Comparison of ENCODE assay signal across 1 cellular context in the genomic region with DNA sequence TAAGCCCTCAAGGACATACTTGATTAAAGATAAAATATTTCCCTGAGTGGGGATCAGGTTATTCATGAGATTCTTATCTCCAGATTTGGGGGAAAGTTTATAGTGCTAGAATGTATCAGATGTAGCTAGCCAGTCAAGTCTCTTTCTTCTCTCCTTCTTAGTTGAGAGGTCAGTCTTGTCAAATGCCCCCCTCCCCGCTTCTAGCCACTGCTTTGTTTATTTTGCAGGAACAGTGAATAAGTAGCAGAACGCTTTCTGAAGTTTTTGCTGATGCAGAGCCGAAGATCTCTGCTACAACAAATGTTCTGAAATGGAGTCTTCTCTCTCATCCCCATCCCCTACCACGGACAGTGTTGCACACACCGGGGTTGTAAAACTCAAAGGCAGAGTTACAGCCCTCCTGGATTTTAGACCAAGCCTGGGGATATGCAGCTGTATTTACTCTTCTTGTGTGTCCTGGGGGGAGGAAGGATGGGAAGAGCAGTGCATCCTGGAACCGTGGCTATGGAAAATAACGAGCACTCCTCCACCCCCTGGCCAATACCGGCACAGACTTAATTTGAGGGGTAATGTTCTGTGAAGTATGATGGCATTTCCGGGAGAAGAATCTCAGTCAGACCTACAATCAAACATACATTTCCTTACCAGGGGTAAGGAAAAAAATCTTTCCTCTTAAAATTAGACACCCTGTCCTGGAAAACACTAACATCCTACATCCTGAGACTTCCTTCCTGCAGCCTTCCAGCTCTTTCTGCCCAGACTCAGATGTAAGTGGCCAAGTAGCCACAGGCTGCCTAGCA.
TF ChIP-seq lines count a peak whose summit lies in the region.

No MANE protein-coding gene starts in this region.

TF ChIP-seq in GM12878, 131 proteins besides CTCF, POLR2A, EP300 and RAD21:
- TF ChIP-seq, protein P1, sequence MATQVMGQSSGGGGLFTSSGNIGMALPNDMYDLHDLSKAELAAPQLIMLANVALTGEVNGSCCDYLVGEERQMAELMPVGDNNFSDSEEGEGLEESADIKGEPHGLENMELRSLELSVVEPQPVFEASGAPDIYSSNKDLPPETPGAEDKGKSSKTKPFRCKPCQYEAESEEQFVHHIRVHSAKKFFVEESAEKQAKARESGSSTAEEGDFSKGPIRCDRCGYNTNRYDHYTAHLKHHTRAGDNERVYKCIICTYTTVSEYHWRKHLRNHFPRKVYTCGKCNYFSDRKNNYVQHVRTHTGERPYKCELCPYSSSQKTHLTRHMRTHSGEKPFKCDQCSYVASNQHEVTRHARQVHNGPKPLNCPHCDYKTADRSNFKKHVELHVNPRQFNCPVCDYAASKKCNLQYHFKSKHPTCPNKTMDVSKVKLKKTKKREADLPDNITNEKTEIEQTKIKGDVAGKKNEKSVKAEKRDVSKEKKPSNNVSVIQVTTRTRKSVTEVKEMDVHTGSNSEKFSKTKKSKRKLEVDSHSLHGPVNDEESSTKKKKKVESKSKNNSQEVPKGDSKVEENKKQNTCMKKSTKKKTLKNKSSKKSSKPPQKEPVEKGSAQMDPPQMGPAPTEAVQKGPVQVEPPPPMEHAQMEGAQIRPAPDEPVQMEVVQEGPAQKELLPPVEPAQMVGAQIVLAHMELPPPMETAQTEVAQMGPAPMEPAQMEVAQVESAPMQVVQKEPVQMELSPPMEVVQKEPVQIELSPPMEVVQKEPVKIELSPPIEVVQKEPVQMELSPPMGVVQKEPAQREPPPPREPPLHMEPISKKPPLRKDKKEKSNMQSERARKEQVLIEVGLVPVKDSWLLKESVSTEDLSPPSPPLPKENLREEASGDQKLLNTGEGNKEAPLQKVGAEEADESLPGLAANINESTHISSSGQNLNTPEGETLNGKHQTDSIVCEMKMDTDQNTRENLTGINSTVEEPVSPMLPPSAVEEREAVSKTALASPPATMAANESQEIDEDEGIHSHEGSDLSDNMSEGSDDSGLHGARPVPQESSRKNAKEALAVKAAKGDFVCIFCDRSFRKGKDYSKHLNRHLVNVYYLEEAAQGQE (IDR thresholded peaks at IDR 0.05; ENCODE audit: low read depth, low read length) = peak; percentile 14; the same call in 1 of the 2 replicates
- TF ChIP-seq GABPA (IDR thresholded peaks at IDR 0.05; ENCODE audit: low read depth) = no peak
- no peak for TF ChIP-seq SIN3A (IDR thresholded peaks at IDR 0.05; ENCODE audit: low read depth, low read length)
